ENCODE assay signal across 1 cellular context in the genomic region with DNA sequence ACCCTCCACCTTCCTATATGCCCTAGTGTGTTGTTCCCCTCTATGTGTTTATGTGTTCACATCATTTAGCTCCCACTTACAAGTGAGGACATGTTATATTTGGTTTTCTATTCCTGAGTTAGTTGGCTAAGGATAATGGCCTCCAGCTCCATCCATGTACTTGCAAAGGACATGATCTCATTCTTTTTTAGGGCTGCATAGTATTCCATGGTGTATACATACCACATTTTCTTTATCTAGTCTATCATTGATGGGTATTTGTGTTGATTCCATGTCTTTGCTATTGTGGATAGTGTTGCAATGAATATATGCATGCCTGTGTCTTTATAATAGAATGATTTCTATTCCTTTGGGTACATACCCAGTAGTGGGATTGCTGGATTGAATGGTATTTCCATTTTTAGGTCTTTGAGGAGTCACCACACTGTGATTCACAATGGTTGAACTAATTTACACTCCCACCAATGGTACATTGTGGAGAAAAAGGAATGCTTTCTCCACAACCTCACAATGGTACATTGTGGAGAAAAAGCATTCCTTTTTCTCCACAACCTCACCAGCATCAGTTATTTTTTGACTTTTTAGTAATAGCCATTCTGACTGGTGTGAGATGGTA. TPM values are rescaled to one million over a fixed set of nuclear protein-coding genes. Genes with fewer than 3 reads are reported as not detected.
"Had no signal": no experiment of that assay in that cellular context is flagged by ENCODE, and none has a peak within 500 bp of the region (broad histone marks: within the 10 kb centered on the region; RNA-seq: fewer than 3 reads in every experiment).

No MANE protein-coding gene starts in this region.

RNA-seq across cellular contexts. Expression of a gene that starts 52.5 kb away (rescaled TPM):
- total RNA-seq: activated T-helper 1 cell treated with anti-CD3 and anti-CD28 coated beads, Interleukin-12 subunit alpha, Interleukin-12 subunit beta, Interleukin-2, Interleukin-4 antibody, amounts not matched to agents 30 ng/mL and 10 ng/mL and 1 ng/mL, durations not matched to agents 14 hours and 24 hours and 36 hours had no signal
